Comparison of ENCODE assay signal across 11 cellular contexts in the genomic region with DNA sequence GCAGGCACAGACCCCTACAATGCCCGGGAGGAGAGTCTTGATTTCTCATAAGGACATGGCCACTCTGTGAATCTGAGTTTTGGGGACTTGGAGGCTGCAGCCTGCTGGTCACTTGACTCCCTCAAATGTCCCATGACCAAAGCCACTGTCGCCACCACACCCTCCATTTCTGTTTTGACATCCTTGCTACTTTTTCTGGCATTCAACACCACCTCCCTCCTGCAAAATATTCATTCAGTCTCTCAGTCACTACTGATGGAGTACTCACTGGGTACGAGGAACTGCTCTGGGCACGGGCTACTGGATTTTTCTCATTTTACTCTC.
DNase-seq lines count a peak whose midpoint lies in the region; ATAC-seq and TF ChIP-seq lines count a peak whose summit lies in the region.
"Had no signal": no experiment of that assay in that cellular context is flagged by ENCODE, and none has a peak within 500 bp of the region (broad histone marks: within the 10 kb centered on the region; RNA-seq: fewer than 3 reads in every experiment).

No MANE protein-coding gene starts in this region.

- CTCF ChIA-PET in naive thymus-derived CD4-positive, alpha-beta T cell (lab: Charles Lee): no interaction called here

- H3K4me3 Mint-ChIP-seq in endodermal cell: no peak overlapping the region
- H3K4me3 Mint-ChIP-seq in natural killer cell treated with Interleukin-12 subunit alpha and Interleukin-12 subunit beta and Interleukin-15 and Interleukin-18, amount 100 ng/mL, for 72 hours: no peak overlapping the region
- no peak overlapping the region for H3K4me3 Mint-ChIP-seq in naive thymus-derived CD4-positive, alpha-beta T cell

- no peak overlapping the region for H3K27ac ChIP-seq in RWPE2 (ENCODE audit: poor library complexity, severe bottlenecking)
- no peak overlapping the region for H3K27ac ChIP-seq in endodermal cell (ENCODE audit: low read depth, low read length)
- no peak overlapping the region for H3K27ac ChIP-seq in neuronal stem cell (replicated peaks; ENCODE audit: low read length)
- no peak overlapping the region for H3K27ac ChIP-seq in naive thymus-derived CD4-positive, alpha-beta T cell (ENCODE audit: low read depth, low read length)

- H3K4me1 ChIP-seq in RWPE2 (ENCODE audit: insufficient read depth, poor library complexity, severe bottlenecking) (no peaks in the 10 kb centered on the region), endodermal cell (ENCODE audit: control insufficient read depth, insufficient read depth, low read length) (peaks cover 7% of the 10 kb centered on the region), neuronal stem cell (ENCODE audit: control insufficient read depth in 2 of 2, insufficient read depth in 1 of 2, low read depth in 1 of 2, low read length in 2 of 2) (peaks cover 4 to 8% of the 10 kb centered on the region in 2 donors)
- H3K4me1 ChIP-seq in naive thymus-derived CD4-positive, alpha-beta T cell (ENCODE audit: control insufficient read depth in 2 of 2, insufficient read depth in 2 of 2, low read length in 2 of 2): no peaks in the 10 kb centered on the region

- H3K27me3 Mint-ChIP-seq in endodermal cell (ENCODE audit: insufficient read depth): no peaks in the 10 kb centered on the region
- H3K27me3 Mint-ChIP-seq in natural killer cell treated with Interleukin-12 subunit alpha and Interleukin-12 subunit beta and Interleukin-15 and Interleukin-18, amount 100 ng/mL, for 72 hours: no peaks in the 10 kb centered on the region
- H3K27me3 Mint-ChIP-seq in naive thymus-derived CD4-positive, alpha-beta T cell: peaks cover 0 to 14% (median 0%) of the 10 kb centered on the region in 5 donors

- intact Hi-C loops in naive thymus-derived CD4-positive, alpha-beta T cell (cut with micrococcal nuclease): no loop called here

- H2BK120ac ChIP-seq in neuronal stem cell (ENCODE audit: low read depth, low read length): no peak overlapping the region

- no peaks in the 10 kb centered on the region for H3K27me3 ChIP-seq in RWPE2 (ENCODE audit: insufficient read depth, poor library complexity, severe bottlenecking)
- no peaks in the 10 kb centered on the region for H3K27me3 ChIP-seq in endodermal cell (ENCODE audit: control insufficient read depth, insufficient read depth, low read length, poor library complexity, severe bottlenecking)
- peaks cover 0 to 2% (median 0%) of the 10 kb centered on the region in 3 experiments for H3K27me3 ChIP-seq in neuronal stem cell (ENCODE audit: control insufficient read depth in 3 of 3, insufficient read depth in 3 of 3, low read depth in 1 of 3, low read length in 3 of 3)
- H3K27me3 ChIP-seq in naive thymus-derived CD4-positive, alpha-beta T cell (ENCODE audit: control insufficient read depth in 2 of 2, insufficient read depth in 2 of 2, low read length in 2 of 2): no peaks in the 10 kb centered on the region

- peak overlapping the region; percentile 70 for H3K18ac ChIP-seq in neuronal stem cell (ENCODE audit: low read length)

- POLR2A ChIA-PET in naive thymus-derived CD4-positive, alpha-beta T cell (lab: Charles Lee): no interaction called here

- H3K23ac ChIP-seq in neuronal stem cell (ENCODE audit: low read depth, low read length, poor library complexity): no peak overlapping the region

- H3K9me3 ChIP-seq in RWPE2 (ENCODE audit: severe bottlenecking) (no peaks in the 10 kb centered on the region), endodermal cell (ENCODE audit: control insufficient read depth, low read length) (peaks cover 2% of the 10 kb centered on the region), neuronal stem cell (replicated peaks in 1 of 2; ENCODE audit: control insufficient read depth in 2 of 2, insufficient read depth in 1 of 2, low read depth in 1 of 2, low read length in 2 of 2) (peaks cover 0 to 4% of the 10 kb centered on the region in 2 donors)
- H3K9me3 ChIP-seq in naive thymus-derived CD4-positive, alpha-beta T cell (ENCODE audit: control insufficient read depth in 2 of 3, low read length in 3 of 3): no peaks in the 10 kb centered on the region

- peak overlapping the region; percentile 92 for H2BK5ac ChIP-seq in neuronal stem cell (ENCODE audit: low read length)

- no peak overlapping the region for H4K8ac ChIP-seq in neuronal stem cell (ENCODE audit: low read depth, low read length)

- peaks cover 31% of the 10 kb centered on the region for H3K4me1 Mint-ChIP-seq in endodermal cell
- no peaks in the 10 kb centered on the region for H3K4me1 Mint-ChIP-seq in natural killer cell treated with Interleukin-12 subunit alpha and Interleukin-12 subunit beta and Interleukin-15 and Interleukin-18, amount 100 ng/mL, for 72 hours (ENCODE audit: low read depth in 2 of 2)
- peaks cover 0 to 2% (median 0%) of the 10 kb centered on the region in 7 donors for H3K4me1 Mint-ChIP-seq in naive thymus-derived CD4-positive, alpha-beta T cell

- WGBS in endodermal cell (ENCODE audit: insufficient coverage in 1 of 2, insufficient read length in 1 of 2), 2 experiments: 96 to 100% methylated on average over 2 to 4 of the region's 4 CpGs
- no CpG with 5 or more reads among the region's 4 CpGs for WGBS in neuronal stem cell (ENCODE audit: extremely low coverage in 2 of 2, insufficient read length in 2 of 2, insufficient replicate concordance in 1 of 2), 2 donors

- H3K79me1 ChIP-seq in neuronal stem cell (ENCODE audit: low read depth, low read length): no peaks in the 10 kb centered on the region

- peak overlapping the region; percentile 84 for H2AFZ ChIP-seq in neuronal stem cell (ENCODE audit: low read length)

- no peak overlapping the region for H4K91ac ChIP-seq in neuronal stem cell (ENCODE audit: low read depth, low read length, poor library complexity)

- H2BK15ac ChIP-seq in neuronal stem cell (ENCODE audit: low read length): no peak overlapping the region

- peaks cover 3% of the 10 kb centered on the region for H3K36me3 Mint-ChIP-seq in endodermal cell (ENCODE audit: low read depth)
- no peaks in the 10 kb centered on the region for H3K36me3 Mint-ChIP-seq in natural killer cell treated with Interleukin-12 subunit alpha and Interleukin-12 subunit beta and Interleukin-15 and Interleukin-18, amount 100 ng/mL, for 72 hours
- H3K36me3 Mint-ChIP-seq in naive thymus-derived CD4-positive, alpha-beta T cell: no peaks in the 10 kb centered on the region

- no peak overlapping the region for H3K4ac ChIP-seq in neuronal stem cell (ENCODE audit: low read length)

- no peaks in the 10 kb centered on the region for H3K36me3 ChIP-seq in RWPE2 (ENCODE audit: low read depth)
- H3K36me3 ChIP-seq in endodermal cell (ENCODE audit: control insufficient read depth, insufficient read depth, low read length): no peaks in the 10 kb centered on the region
- H3K36me3 ChIP-seq in neuronal stem cell (replicated peaks in 1 of 2; ENCODE audit: control insufficient read depth in 2 of 2, insufficient read depth in 2 of 2, low read length in 2 of 2): no peaks in the 10 kb centered on the region
- H3K36me3 ChIP-seq in naive thymus-derived CD4-positive, alpha-beta T cell (ENCODE audit: control insufficient read depth in 2 of 3, insufficient read depth in 3 of 3, low read length in 3 of 3): no peaks in the 10 kb centered on the region

- DNase-seq in RWPE2 (ENCODE audit: low spot score) (peak; percentile 5), endodermal cell (peak; percentile 8), neuronal stem cell (ENCODE audit: low spot score) (no peak), ureter (ENCODE audit: low spot score) (peak; percentile 26)
- no peak for DNase-seq in activated CD4-positive, CD25-positive, alpha-beta regulatory T cell (lab: John Stamatoyannopoulos, UW)
- no peak for DNase-seq in natural killer cell treated with Interleukin-12 subunit alpha and Interleukin-12 subunit beta and Interleukin-15 and Interleukin-18, amount 100 ng/mL, for 72 hours (ENCODE audit: low spot score)
- no peak for DNase-seq in naive thymus-derived CD4-positive, alpha-beta T cell
- DNase-seq: DMS153, MM.1S, NCI-H187 treated with DMSO at 0.1 percent for 48 hours, NCI-H2171 had no signal

- H3K9ac ChIP-seq in endodermal cell (ENCODE audit: extremely low read depth, low read length, poor library complexity, severe bottlenecking): no peak overlapping the region
- no peak overlapping the region for H3K9ac ChIP-seq in neuronal stem cell (ENCODE audit: low read depth, low read length, poor library complexity)

- no peak overlapping the region for H2BK12ac ChIP-seq in neuronal stem cell (ENCODE audit: low read length)

- no peak overlapping the region for H3K27ac Mint-ChIP-seq in endodermal cell
- H3K27ac Mint-ChIP-seq in natural killer cell treated with Interleukin-12 subunit alpha and Interleukin-12 subunit beta and Interleukin-15 and Interleukin-18, amount 100 ng/mL, for 72 hours: no peak overlapping the region
- no peak overlapping the region for H3K27ac Mint-ChIP-seq in naive thymus-derived CD4-positive, alpha-beta T cell

- TF ChIP-seq CTCF in RWPE2 (IDR thresholded peaks at IDR 0.05; ENCODE audit: poor library complexity, severe bottlenecking) (no peak), endodermal cell (conservative IDR thresholded peaks at IDR 0.05) (no peak)

- no peak for ATAC-seq in RWPE2 (ENCODE audit: low read depth)
- no peak for ATAC-seq in natural killer cell treated with Interleukin-12 subunit alpha and Interleukin-12 subunit beta and Interleukin-15 and Interleukin-18, amount 100 ng/mL, for 72 hours
- no peak for ATAC-seq in naive thymus-derived CD4-positive, alpha-beta T cell

- H3K4me3 ChIP-seq in RWPE2 (ENCODE audit: severe bottlenecking): no peak overlapping the region
- H3K4me3 ChIP-seq in endodermal cell (ENCODE audit: low read length): no peak overlapping the region
- no peak overlapping the region for H3K4me3 ChIP-seq in neuronal stem cell (ENCODE audit: low read length in 2 of 2)
- no peak overlapping the region for H3K4me3 ChIP-seq in naive thymus-derived CD4-positive, alpha-beta T cell (ENCODE audit: low read length)

- H3K4me2 ChIP-seq in neuronal stem cell (ENCODE audit: insufficient read depth, low read length, poor library complexity, severe bottlenecking): no peak overlapping the region

- H3K14ac ChIP-seq in neuronal stem cell (ENCODE audit: low read length): no peak overlapping the region

- H2AK5ac ChIP-seq in neuronal stem cell (ENCODE audit: low read depth, low read length): peak overlapping the region; percentile 27

- H3K9me3 Mint-ChIP-seq in endodermal cell: peaks cover 7% of the 10 kb centered on the region
- H3K9me3 Mint-ChIP-seq in natural killer cell treated with Interleukin-12 subunit alpha and Interleukin-12 subunit beta and Interleukin-15 and Interleukin-18, amount 100 ng/mL, for 72 hours: no peaks in the 10 kb centered on the region
- peaks cover 0 to 5% (median 0%) of the 10 kb centered on the region in 11 donors for H3K9me3 Mint-ChIP-seq in naive thymus-derived CD4-positive, alpha-beta T cell

Comparison
In these comparisons a context has a peak if more than half of its experiments do, and no peak if none do; other contexts are left out.
1. DNase-seq: peak in RWPE2 (single experiment), endodermal cell (single experiment) and ureter (single experiment); none in neuronal stem cell (single experiment), activated CD4-positive, CD25-positive, alpha-beta regulatory T cell (0 of 4), natural killer cell treated with Interleukin-12 subunit alpha and Interleukin-12 subunit beta and Interleukin-15 and Interleukin-18, amount 100 ng/mL, for 72 hours (single experiment) and naive thymus-derived CD4-positive, alpha-beta T cell (0 of 9).